7 cellular contexts compared by ENCODE assay signal in genomic region chr16:2817496-2818277, GRCh38.
DNase-seq lines count a peak whose midpoint lies in the region; ATAC-seq and TF ChIP-seq lines count a peak whose summit lies in the region.
"Had no signal": no experiment of that assay in that cellular context is flagged by ENCODE, and none has a peak within 500 bp of the region (broad histone marks: within the 10 kb centered on the region; RNA-seq: fewer than 3 reads in every experiment).

No MANE protein-coding gene starts in this region.

- H3K36me3 Mint-ChIP-seq in activated naive CD4-positive, alpha-beta T cell treated with anti-CD3 and anti-CD28 coated beads, Interleukin-2, amount 10 ng/mL, durations not matched to agents 7 days and 5 days = no peaks in the 10 kb centered on the region
- H3K36me3 Mint-ChIP-seq in activated naive CD8-positive, alpha-beta T cell = no peaks in the 10 kb centered on the region
- no peaks in the 10 kb centered on the region for H3K36me3 Mint-ChIP-seq in stimulated activated memory B cell treated with anti-CD40 and anti-IgM and Interleukin-4, amounts not matched to agents 10 μg/mL and 1 μg/mL and 100 μg/mL, for 72 hours

- no peak overlapping the region for H3K27ac Mint-ChIP-seq in activated naive CD4-positive, alpha-beta T cell treated with anti-CD3 and anti-CD28 coated beads, Interleukin-2, amount 10 ng/mL, durations not matched to agents 7 days and 5 days
- H3K27ac Mint-ChIP-seq in activated naive CD8-positive, alpha-beta T cell = peak overlapping the region; percentile 61
- no peak overlapping the region for H3K27ac Mint-ChIP-seq in stimulated activated memory B cell treated with anti-CD40 and anti-IgM and Interleukin-4, amounts not matched to agents 10 μg/mL and 1 μg/mL and 100 μg/mL, for 72 hours

- peaks cover 7% of the 10 kb centered on the region for H3K27me3 Mint-ChIP-seq in activated naive CD4-positive, alpha-beta T cell treated with anti-CD3 and anti-CD28 coated beads, Interleukin-2, amount 10 ng/mL, durations not matched to agents 7 days and 5 days
- H3K27me3 Mint-ChIP-seq in activated naive CD8-positive, alpha-beta T cell = no peaks in the 10 kb centered on the region
- peaks cover 22% of the 10 kb centered on the region for H3K27me3 Mint-ChIP-seq in stimulated activated memory B cell treated with anti-CD40 and anti-IgM and Interleukin-4, amounts not matched to agents 10 μg/mL and 1 μg/mL and 100 μg/mL, for 72 hours

- ATAC-seq in stimulated activated memory B cell treated with anti-CD40 and anti-IgM and Interleukin-4, amounts not matched to agents 10 μg/mL and 1 μg/mL and 100 μg/mL, for 72 hours = no peak
- no peak for ATAC-seq in GM18505 (IDR thresholded peaks at IDR 0.05; ENCODE audit: unreplicated experiment)

- no peaks in the 10 kb centered on the region for H3K4me1 Mint-ChIP-seq in activated naive CD4-positive, alpha-beta T cell treated with anti-CD3 and anti-CD28 coated beads, Interleukin-2, amount 10 ng/mL, durations not matched to agents 7 days and 5 days
- no peaks in the 10 kb centered on the region for H3K4me1 Mint-ChIP-seq in activated naive CD8-positive, alpha-beta T cell (ENCODE audit: low read depth)
- H3K4me1 Mint-ChIP-seq in stimulated activated memory B cell treated with anti-CD40 and anti-IgM and Interleukin-4, amounts not matched to agents 10 μg/mL and 1 μg/mL and 100 μg/mL, for 72 hours = no peaks in the 10 kb centered on the region

- CTCF ChIA-PET in activated naive CD4-positive, alpha-beta T cell treated with anti-CD3 and anti-CD28 coated beads, Interleukin-2, amount 10 ng/mL, durations not matched to agents 7 days and 5 days (lab: Charles Lee) = no interaction called here

- TF ChIP-seq POLR2A in GM18505 (IDR thresholded peaks at IDR 0.05; ENCODE audit: borderline replicate concordance, extremely low read depth, insufficient read depth, insufficient read length) = no peak

- H3K4me3 Mint-ChIP-seq in activated naive CD4-positive, alpha-beta T cell treated with anti-CD3 and anti-CD28 coated beads, Interleukin-2, amount 10 ng/mL, durations not matched to agents 7 days and 5 days = no peak overlapping the region
- H3K4me3 Mint-ChIP-seq in activated naive CD8-positive, alpha-beta T cell = peak overlapping the region; percentile 57
- H3K4me3 Mint-ChIP-seq in stimulated activated memory B cell treated with anti-CD40 and anti-IgM and Interleukin-4, amounts not matched to agents 10 μg/mL and 1 μg/mL and 100 μg/mL, for 72 hours = peak overlapping the region; percentile 51

- peak; percentile 4 for DNase-seq in activated naive CD4-positive, alpha-beta T cell treated with Interleukin-2 at 50 U/mL for 16 hours
- DNase-seq in activated naive CD4-positive, alpha-beta T cell treated with anti-CD3 and anti-CD28 coated beads, Interleukin-2, amount 10 ng/mL, durations not matched to agents 7 days and 5 days = no peak
- no peak for DNase-seq in NAMALWA (ENCODE audit: low spot score)
- DNase-seq: SW 1271 had no signal

- H3K9me3 Mint-ChIP-seq in activated naive CD4-positive, alpha-beta T cell treated with anti-CD3 and anti-CD28 coated beads, Interleukin-2, amount 10 ng/mL, durations not matched to agents 7 days and 5 days = no peaks in the 10 kb centered on the region
- H3K9me3 Mint-ChIP-seq in activated naive CD8-positive, alpha-beta T cell (ENCODE audit: low read depth) = no peaks in the 10 kb centered on the region
- no peaks in the 10 kb centered on the region for H3K9me3 Mint-ChIP-seq in stimulated activated memory B cell treated with anti-CD40 and anti-IgM and Interleukin-4, amounts not matched to agents 10 μg/mL and 1 μg/mL and 100 μg/mL, for 72 hours
